In the genomic region with DNA sequence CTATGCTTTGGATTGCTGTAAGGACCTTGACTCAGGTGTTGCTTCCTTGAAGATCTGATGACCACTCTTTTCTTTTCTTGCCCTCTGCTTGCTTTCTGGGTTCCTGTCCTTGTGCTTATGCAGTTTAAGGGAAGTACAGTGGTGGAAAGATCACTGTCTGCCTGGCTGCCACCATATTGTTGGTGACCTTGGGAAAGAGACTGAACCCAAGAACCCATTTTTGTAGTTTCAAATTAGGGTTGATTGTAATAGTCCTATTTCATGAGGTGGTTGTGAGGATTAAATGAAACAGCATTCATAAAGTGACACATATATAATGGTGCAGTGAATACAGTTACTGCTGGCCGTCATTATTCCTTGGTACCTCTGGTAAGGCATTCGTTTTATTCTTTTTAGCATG, we compare ENCODE assay signal across 1 cellular context.
TF ChIP-seq lines count a peak whose summit lies in the region.

No MANE protein-coding gene starts in this region.

TF ChIP-seq in WTC11, 78 proteins besides CTCF, POLR2A, EP300 and RAD21:
- TF ChIP-seq, protein P1, sequence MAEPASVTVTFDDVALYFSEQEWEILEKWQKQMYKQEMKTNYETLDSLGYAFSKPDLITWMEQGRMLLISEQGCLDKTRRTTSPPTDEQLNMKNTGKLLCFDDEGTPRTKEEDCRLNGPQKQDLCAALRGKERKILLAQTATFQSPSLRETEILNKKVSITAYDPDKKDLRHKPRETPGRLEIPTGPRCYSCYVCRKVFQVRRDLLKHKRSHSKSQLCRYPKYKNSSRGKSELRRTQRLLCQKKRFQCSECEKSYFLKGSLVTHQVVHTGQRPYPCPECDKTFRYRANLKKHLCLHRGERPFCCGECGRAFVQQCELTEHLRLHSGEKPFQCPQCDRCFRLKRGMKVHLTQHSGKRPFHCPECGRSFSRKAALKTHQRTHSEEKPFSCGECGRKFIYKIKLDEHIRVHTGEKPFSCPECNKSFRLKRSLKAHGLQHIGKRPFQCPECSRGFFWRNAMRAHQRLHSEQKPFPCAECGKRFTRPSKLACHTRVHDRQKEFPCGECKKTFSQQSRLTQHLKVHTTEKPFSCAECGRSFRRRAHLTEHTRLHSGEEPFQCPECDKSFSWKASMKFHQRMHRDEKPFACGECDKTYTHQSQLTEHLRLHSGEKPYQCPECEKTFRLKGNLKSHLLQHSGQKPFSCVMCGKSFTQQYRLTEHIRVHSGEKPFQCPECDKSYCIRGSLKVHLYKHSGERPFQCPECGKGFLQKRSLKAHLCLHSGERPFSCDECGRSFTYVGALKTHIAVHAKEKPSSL (CRISPR knock-in tag; conservative IDR thresholded peaks at IDR 0.05), result no peak
- TF ChIP-seq, protein P2, sequence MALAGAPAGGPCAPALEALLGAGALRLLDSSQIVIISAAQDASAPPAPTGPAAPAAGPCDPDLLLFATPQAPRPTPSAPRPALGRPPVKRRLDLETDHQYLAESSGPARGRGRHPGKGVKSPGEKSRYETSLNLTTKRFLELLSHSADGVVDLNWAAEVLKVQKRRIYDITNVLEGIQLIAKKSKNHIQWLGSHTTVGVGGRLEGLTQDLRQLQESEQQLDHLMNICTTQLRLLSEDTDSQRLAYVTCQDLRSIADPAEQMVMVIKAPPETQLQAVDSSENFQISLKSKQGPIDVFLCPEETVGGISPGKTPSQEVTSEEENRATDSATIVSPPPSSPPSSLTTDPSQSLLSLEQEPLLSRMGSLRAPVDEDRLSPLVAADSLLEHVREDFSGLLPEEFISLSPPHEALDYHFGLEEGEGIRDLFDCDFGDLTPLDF (CRISPR knock-in tag; IDR thresholded peaks at IDR 0.05), result no peak
- no peak for TF ChIP-seq SMAD4 (CRISPR knock-in tag; IDR thresholded peaks at IDR 0.05)
- TF ChIP-seq GABPB1 (CRISPR knock-in tag; IDR thresholded peaks at IDR 0.05), result no peak
- TF ChIP-seq FOXJ3 (CRISPR knock-in tag; IDR thresholded peaks at IDR 0.05; ENCODE audit: borderline replicate concordance), result no peak
- TF ChIP-seq IRF2 (CRISPR knock-in tag; IDR thresholded peaks at IDR 0.05; ENCODE audit: borderline replicate concordance, low read depth), result no peak
- TF ChIP-seq CREM (CRISPR knock-in tag; IDR thresholded peaks at IDR 0.05), result no peak
- TF ChIP-seq, protein P3, sequence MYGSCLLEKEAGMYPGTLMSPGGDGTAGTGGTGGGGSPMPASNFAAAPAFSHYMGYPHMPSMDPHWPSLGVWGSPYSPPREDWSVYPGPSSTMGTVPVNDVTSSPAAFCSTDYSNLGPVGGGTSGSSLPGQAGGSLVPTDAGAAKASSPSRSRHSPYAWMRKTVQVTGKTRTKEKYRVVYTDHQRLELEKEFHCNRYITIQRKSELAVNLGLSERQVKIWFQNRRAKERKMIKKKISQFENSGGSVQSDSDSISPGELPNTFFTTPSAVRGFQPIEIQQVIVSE (CRISPR knock-in tag; IDR thresholded peaks at IDR 0.05; ENCODE audit: borderline replicate concordance), result no peak
- TF ChIP-seq, protein P4, sequence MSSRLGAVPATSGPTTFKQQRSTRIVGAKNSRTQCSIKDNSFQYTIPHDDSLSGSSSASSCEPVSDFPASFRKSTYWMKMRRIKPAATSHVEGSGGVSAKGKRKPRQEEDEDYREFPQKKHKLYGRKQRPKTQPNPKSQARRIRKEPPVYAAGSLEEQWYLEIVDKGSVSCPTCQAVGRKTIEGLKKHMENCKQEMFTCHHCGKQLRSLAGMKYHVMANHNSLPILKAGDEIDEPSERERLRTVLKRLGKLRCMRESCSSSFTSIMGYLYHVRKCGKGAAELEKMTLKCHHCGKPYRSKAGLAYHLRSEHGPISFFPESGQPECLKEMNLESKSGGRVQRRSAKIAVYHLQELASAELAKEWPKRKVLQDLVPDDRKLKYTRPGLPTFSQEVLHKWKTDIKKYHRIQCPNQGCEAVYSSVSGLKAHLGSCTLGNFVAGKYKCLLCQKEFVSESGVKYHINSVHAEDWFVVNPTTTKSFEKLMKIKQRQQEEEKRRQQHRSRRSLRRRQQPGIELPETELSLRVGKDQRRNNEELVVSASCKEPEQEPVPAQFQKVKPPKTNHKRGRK (CRISPR knock-in tag; IDR thresholded peaks at IDR 0.05; ENCODE audit: borderline replicate concordance), result no peak
- TF ChIP-seq CBFB (CRISPR knock-in tag; IDR thresholded peaks at IDR 0.05; ENCODE audit: low read depth), result no peak
- TF ChIP-seq, protein P5, sequence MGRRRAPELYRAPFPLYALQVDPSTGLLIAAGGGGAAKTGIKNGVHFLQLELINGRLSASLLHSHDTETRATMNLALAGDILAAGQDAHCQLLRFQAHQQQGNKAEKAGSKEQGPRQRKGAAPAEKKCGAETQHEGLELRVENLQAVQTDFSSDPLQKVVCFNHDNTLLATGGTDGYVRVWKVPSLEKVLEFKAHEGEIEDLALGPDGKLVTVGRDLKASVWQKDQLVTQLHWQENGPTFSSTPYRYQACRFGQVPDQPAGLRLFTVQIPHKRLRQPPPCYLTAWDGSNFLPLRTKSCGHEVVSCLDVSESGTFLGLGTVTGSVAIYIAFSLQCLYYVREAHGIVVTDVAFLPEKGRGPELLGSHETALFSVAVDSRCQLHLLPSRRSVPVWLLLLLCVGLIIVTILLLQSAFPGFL (CRISPR knock-in tag; IDR thresholded peaks at IDR 0.05; ENCODE audit: borderline replicate concordance), result no peak
- TF ChIP-seq RELA (CRISPR knock-in tag; IDR thresholded peaks at IDR 0.05; ENCODE audit: borderline replicate concordance), result no peak
- TF ChIP-seq KAT7 (CRISPR knock-in tag; IDR thresholded peaks at IDR 0.05; ENCODE audit: borderline replicate concordance), result no peak
TF ChIP-seq in WTC11: peak in this region for 0.
